ENCODE assay signal across 8 cellular contexts in the genomic region with DNA sequence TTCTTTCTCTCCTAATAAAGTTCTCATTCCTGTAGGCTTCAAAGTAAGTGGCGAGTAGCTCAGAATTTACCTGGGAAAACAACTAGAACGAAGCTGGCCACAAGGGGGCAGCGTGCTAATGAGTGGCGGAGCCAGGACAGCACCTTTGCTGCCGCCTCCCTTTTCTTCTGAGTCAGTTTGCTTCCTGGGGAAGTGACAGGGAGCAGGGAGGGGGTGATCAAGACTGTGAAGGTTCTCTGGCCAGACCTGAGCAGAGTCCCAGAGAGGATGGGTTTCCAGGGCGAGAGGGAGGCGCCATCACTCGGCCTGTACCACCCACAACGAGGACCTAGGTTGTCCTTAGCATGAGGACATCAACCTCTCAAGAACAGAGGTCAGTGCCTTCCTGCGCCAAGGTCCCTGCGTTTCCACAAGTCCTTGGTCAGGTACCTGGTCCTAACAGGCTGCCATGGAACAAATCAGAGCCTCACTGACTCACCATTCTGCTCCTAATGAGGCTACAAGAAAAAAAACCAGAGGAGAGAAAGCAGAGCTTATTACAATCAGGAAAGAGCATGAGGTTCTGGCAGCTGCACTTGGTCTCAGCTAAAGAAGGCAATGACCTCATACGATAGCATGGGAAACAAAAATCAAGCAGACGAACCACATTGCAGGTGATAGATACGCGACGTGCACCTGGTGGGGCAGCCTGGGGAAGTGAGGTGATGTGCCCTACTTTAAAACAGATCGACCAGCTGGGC.
DNase-seq lines count a peak whose midpoint lies in the region; ATAC-seq, FAIRE-seq and TF ChIP-seq lines count a peak whose summit lies in the region.

No MANE protein-coding gene starts in this region.

- peak overlapping the region; percentile 84 for H3K27ac Mint-ChIP-seq in central memory CD8-positive, alpha-beta T cell (ENCODE audit: low read depth)

- no peaks in the 10 kb centered on the region for H3K36me3 Mint-ChIP-seq in central memory CD8-positive, alpha-beta T cell (ENCODE audit: insufficient read depth)

- peak; percentile 45 for FAIRE-seq in kidney (lab: Jason Lieb, UNC)

- DNase-seq in GDM1 (lab: John Stamatoyannopoulos, UW), result peak; percentile 80
- DNase-seq in NCI-H446 treated with DMSO at 0.1 percent for 48 hours (lab: John Stamatoyannopoulos, UW), result peak; percentile 33
- peak; percentile 74 for DNase-seq in activated CD4-positive, CD25-positive, alpha-beta regulatory T cell treated with anti-CD3 and anti-CD28 coated beads, Interleukin-2, amount 50 U/mL, for 16 hours (ENCODE audit: low read depth, low spot score)
- DNase-seq in central memory CD8-positive, alpha-beta T cell (ENCODE audit: low spot score in 2 of 2), result peak; percentile 70 to 80
- peak; percentile 91 for DNase-seq in kidney
- DNase-seq in stimulated activated CD4-positive, alpha-beta T cell treated with anti-CD3 and anti-CD28 coated beads, Interleukin-12 subunit alpha, Interleukin-12 subunit beta, amount 100 ng/mL, for 48 hours (ENCODE audit: low read depth in 2 of 3, low spot score in 1 of 3), result peak; percentile 76 to 89 (median 86)

- H3K27ac ChIP-seq in kidney (ENCODE audit: low read depth in 2 of 2, low read length in 2 of 2), result peak overlapping the region; percentile 74 to 77

- peak; percentile 83 for TF ChIP-seq CTCF in kidney (IDR thresholded peaks at IDR 0.05; ENCODE audit: borderline replicate concordance, extremely low read depth, insufficient read depth)

- H3K9ac ChIP-seq in kidney (ENCODE audit: low read length in 2 of 2), result peak overlapping the region in 1 of 2 donors; percentile 46

- no peaks in the 10 kb centered on the region for H3K9me3 ChIP-seq in kidney (ENCODE audit: control insufficient read depth in 1 of 2, low read length in 2 of 2)

- peak overlapping the region; percentile 15 for H3K4me3 Mint-ChIP-seq in central memory CD8-positive, alpha-beta T cell

- peak overlapping the region; percentile 3 to 9 for H3K4me3 ChIP-seq in kidney (ENCODE audit: low read length in 2 of 2)

- peak; percentile 63 for ATAC-seq in HG03103 (IDR thresholded peaks at IDR 0.05; ENCODE audit: low read depth, unreplicated experiment)
- ATAC-seq in central memory CD8-positive, alpha-beta T cell (replicated peaks; ENCODE audit: extremely low read depth, poor library complexity, severe bottlenecking), result peak; percentile 84
- no peak for ATAC-seq in GM18519 (IDR thresholded peaks at IDR 0.05; ENCODE audit: low FRiP score, unreplicated experiment)

- H3K27me3 Mint-ChIP-seq in central memory CD8-positive, alpha-beta T cell, result peaks cover 19% of the 10 kb centered on the region

- intact Hi-C loops in kidney (cut with DNase I), result no loop called here

- no peaks in the 10 kb centered on the region for H3K9me3 Mint-ChIP-seq in central memory CD8-positive, alpha-beta T cell

- no peaks in the 10 kb centered on the region for H3K36me3 ChIP-seq in kidney (ENCODE audit: control insufficient read depth in 1 of 2, insufficient read depth in 2 of 2, low read length in 2 of 2)

- peaks cover 7 to 11% of the 10 kb centered on the region in 2 donors for H3K4me1 ChIP-seq in kidney (ENCODE audit: control insufficient read depth in 1 of 2, insufficient read depth in 1 of 2, low read depth in 1 of 2, low read length in 2 of 2)

- peaks cover 12% of the 10 kb centered on the region for H3K4me1 Mint-ChIP-seq in central memory CD8-positive, alpha-beta T cell

Comparison
In these comparisons a context has a peak if more than half of its experiments do, and no peak if none do; other contexts are left out.
1. DNase-seq: peak in every context shown above with its lines; median percentile 91 in kidney; 86 in stimulated activated CD4-positive, alpha-beta T cell treated with anti-CD3 and anti-CD28 coated beads, Interleukin-12 subunit alpha, Interleukin-12 subunit beta, amount 100 ng/mL, for 48 hours; 80 in GDM1; 75 in central memory CD8-positive, alpha-beta T cell; 74 in activated CD4-positive, CD25-positive, alpha-beta regulatory T cell treated with anti-CD3 and anti-CD28 coated beads, Interleukin-2, amount 50 U/mL, for 16 hours; 33 in NCI-H446 treated with DMSO at 0.1 percent for 48 hours.